In the genomic region with DNA sequence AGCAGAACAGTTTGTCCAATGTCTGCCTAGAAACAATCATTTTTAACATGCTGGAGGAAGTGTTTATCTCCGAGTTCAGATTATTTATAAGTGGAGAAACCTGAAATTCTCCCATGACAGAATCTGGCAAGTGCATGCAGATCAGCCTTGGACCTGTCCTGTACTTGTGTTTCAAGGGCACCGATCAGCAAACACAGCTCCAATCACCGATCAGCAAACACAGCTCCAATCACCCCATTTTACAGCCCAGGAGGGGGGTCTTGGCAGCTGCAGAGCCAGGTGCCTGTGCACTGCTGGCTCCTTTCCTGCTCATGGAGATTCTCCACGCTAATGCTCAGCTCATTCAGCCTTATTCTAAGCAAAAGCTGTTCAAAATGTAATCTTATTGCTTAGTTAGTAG, we compare ENCODE assay signal across 23 cellular contexts.
"Had no signal": no experiment of that assay in that cellular context is flagged by ENCODE, and none has a peak within 500 bp of the region (broad histone marks: within the 10 kb centered on the region; RNA-seq: fewer than 3 reads in every experiment).

No MANE protein-coding gene starts in this region.

- H3K27ac Mint-ChIP-seq: activated CD4-positive, alpha-beta memory T cell treated with anti-CD3 and anti-CD28 coated beads, Interleukin-2, amount 10 ng/mL, durations not matched to agents 7 days and 5 days; activated CD8-positive, alpha-beta memory T cell treated with anti-CD3 and anti-CD28 coated beads, Interleukin-2, amount 10 ng/mL, durations not matched to agents 7 days and 5 days; activated naive CD8-positive, alpha-beta T cell treated with anti-CD3 and anti-CD28 coated beads for 36 hours; activated T-helper 17 cell treated with anti-CD3 and anti-CD28 coated beads, Interleukin-2, amount 50 U/mL, for 72 hours; effector memory CD8-positive, alpha-beta T cell; naive thymus-derived CD8-positive, alpha-beta T cell; stimulated activated naive CD8-positive, alpha-beta T cell treated with anti-CD3 and anti-CD28 coated beads, Interleukin-15, amount 100 ng/mL, for 72 hours; T-helper 2 cell treated with Interferon-gamma antibody and Interleukin-4, amounts not matched to agents 5 μg/mL and 100 μg/mL, for 36 hours had no signal

- ATAC-seq: activated CD8-positive, alpha-beta memory T cell treated with anti-CD3 and anti-CD28 coated beads, Interleukin-2, amount 10 ng/mL, durations not matched to agents 7 days and 5 days; activated T-helper 17 cell treated with anti-CD3 and anti-CD28 coated beads, Interleukin-2, amount 50 U/mL, for 72 hours; effector memory CD8-positive, alpha-beta T cell; left cardiac atrium; naive thymus-derived CD8-positive, alpha-beta T cell; sciatic nerve; stimulated activated naive CD8-positive, alpha-beta T cell treated with anti-CD3 and anti-CD28 coated beads, Interleukin-15, amount 100 ng/mL, for 72 hours had no signal

- H3K4me3 ChIP-seq: cardiac muscle cell, hepatocyte, ovary, smooth muscle cell, testis, upper lobe of left lung had no signal

- H3K36me3 Mint-ChIP-seq: activated CD8-positive, alpha-beta memory T cell treated with anti-CD3 and anti-CD28 coated beads, Interleukin-2, amount 10 ng/mL, durations not matched to agents 7 days and 5 days; activated naive CD8-positive, alpha-beta T cell treated with anti-CD3 and anti-CD28 coated beads for 36 hours; naive thymus-derived CD8-positive, alpha-beta T cell had no signal

- H3K9me3 ChIP-seq: ovary, testis, upper lobe of left lung had no signal

- H3K27me3 ChIP-seq: cardiac muscle cell, hepatocyte, ovary, testis, upper lobe of left lung had no signal

- H3K4me3 Mint-ChIP-seq: activated CD4-positive, alpha-beta memory T cell treated with anti-CD3 and anti-CD28 coated beads, Interleukin-2, amount 10 ng/mL, durations not matched to agents 7 days and 5 days; activated CD8-positive, alpha-beta memory T cell treated with anti-CD3 and anti-CD28 coated beads, Interleukin-2, amount 10 ng/mL, durations not matched to agents 7 days and 5 days; activated naive CD8-positive, alpha-beta T cell treated with anti-CD3 and anti-CD28 coated beads for 36 hours; activated T-helper 17 cell treated with anti-CD3 and anti-CD28 coated beads, Interleukin-2, amount 50 U/mL, for 72 hours; effector memory CD8-positive, alpha-beta T cell; naive thymus-derived CD8-positive, alpha-beta T cell; stimulated activated naive CD8-positive, alpha-beta T cell treated with anti-CD3 and anti-CD28 coated beads, Interleukin-15, amount 100 ng/mL, for 72 hours; T-helper 2 cell treated with Interferon-gamma antibody and Interleukin-4, amounts not matched to agents 5 μg/mL and 100 μg/mL, for 36 hours had no signal

- H3K4me1 ChIP-seq: testis, upper lobe of left lung had no signal

- H3K4me1 Mint-ChIP-seq: activated CD4-positive, alpha-beta memory T cell treated with anti-CD3 and anti-CD28 coated beads, Interleukin-2, amount 10 ng/mL, durations not matched to agents 7 days and 5 days; activated CD8-positive, alpha-beta memory T cell treated with anti-CD3 and anti-CD28 coated beads, Interleukin-2, amount 10 ng/mL, durations not matched to agents 7 days and 5 days; activated naive CD8-positive, alpha-beta T cell treated with anti-CD3 and anti-CD28 coated beads for 36 hours; activated T-helper 17 cell treated with anti-CD3 and anti-CD28 coated beads, Interleukin-2, amount 50 U/mL, for 72 hours; naive thymus-derived CD8-positive, alpha-beta T cell; stimulated activated naive CD8-positive, alpha-beta T cell treated with anti-CD3 and anti-CD28 coated beads, Interleukin-15, amount 100 ng/mL, for 72 hours had no signal

- H3K27ac ChIP-seq: cardiac muscle cell, hepatocyte, ovary, testis, upper lobe of left lung had no signal

- DNase-seq: activated CD4-positive, alpha-beta memory T cell treated with anti-CD3 and anti-CD28 coated beads, Interleukin-2, amount 10 ng/mL, durations not matched to agents 7 days and 5 days; activated CD4-positive, alpha-beta T cell treated with anti-CD3 and anti-CD28 coated beads for 48 hours; activated CD4-positive, CD25-positive, alpha-beta regulatory T cell; activated CD8-positive, alpha-beta memory T cell treated with anti-CD3 and anti-CD28 coated beads, Interleukin-2, amount 10 ng/mL, durations not matched to agents 7 days and 5 days; activated naive CD4-positive, alpha-beta T cell; activated naive CD8-positive, alpha-beta T cell treated with anti-CD3 and anti-CD28 coated beads for 36 hours; amniotic stem cell; dermis blood vessel endothelial cell; effector memory CD8-positive, alpha-beta T cell; left cardiac atrium; mesenchymal stem cell; naive thymus-derived CD8-positive, alpha-beta T cell; ovary; stimulated activated CD4-positive, alpha-beta T cell treated with anti-CD3 and anti-CD28 coated beads, Interleukin-4, amount 100 ng/mL, for 1 hour; stimulated activated naive CD8-positive, alpha-beta T cell treated with anti-CD3 and anti-CD28 coated beads, Interleukin-15, amount 100 ng/mL, for 72 hours; testis had no signal

- H3K9me3 Mint-ChIP-seq: activated naive CD8-positive, alpha-beta T cell treated with anti-CD3 and anti-CD28 coated beads for 36 hours; T-helper 2 cell treated with Interferon-gamma antibody and Interleukin-4, amounts not matched to agents 5 μg/mL and 100 μg/mL, for 36 hours had no signal

- H3K27me3 Mint-ChIP-seq: activated CD4-positive, alpha-beta memory T cell treated with anti-CD3 and anti-CD28 coated beads, Interleukin-2, amount 10 ng/mL, durations not matched to agents 7 days and 5 days; activated CD8-positive, alpha-beta memory T cell treated with anti-CD3 and anti-CD28 coated beads, Interleukin-2, amount 10 ng/mL, durations not matched to agents 7 days and 5 days; activated naive CD8-positive, alpha-beta T cell treated with anti-CD3 and anti-CD28 coated beads for 36 hours; activated T-helper 17 cell treated with anti-CD3 and anti-CD28 coated beads, Interleukin-2, amount 50 U/mL, for 72 hours; effector memory CD8-positive, alpha-beta T cell; stimulated activated naive CD8-positive, alpha-beta T cell treated with anti-CD3 and anti-CD28 coated beads, Interleukin-15, amount 100 ng/mL, for 72 hours had no signal

- H3K36me3 ChIP-seq: cardiac muscle cell, ovary, upper lobe of left lung had no signal
